In the genomic region with DNA sequence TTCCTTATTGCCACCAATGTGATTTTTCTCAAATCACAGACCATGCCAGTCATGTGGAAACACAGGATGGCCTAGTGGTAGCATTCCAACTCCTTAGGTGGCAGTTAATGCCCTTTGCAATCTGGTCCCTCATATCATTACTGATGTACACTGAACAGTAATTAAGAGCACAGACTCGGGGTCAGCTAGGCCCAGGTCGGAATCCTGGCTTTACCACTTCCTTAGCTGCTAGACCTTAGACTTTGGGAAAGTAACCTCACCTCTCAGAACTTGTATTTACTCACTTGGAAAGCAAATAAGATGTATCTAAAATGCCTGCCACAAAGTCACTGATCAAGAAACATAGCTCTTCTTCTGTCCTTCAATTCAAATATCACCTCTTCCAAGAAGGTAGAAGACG, we compare ENCODE assay signal across 15 cellular contexts.
"Had no signal": no experiment of that assay in that cellular context is flagged by ENCODE, and none has a peak within 500 bp of the region (broad histone marks: within the 10 kb centered on the region; RNA-seq: fewer than 3 reads in every experiment).

No MANE protein-coding gene starts in this region.

- H3K27ac ChIP-seq: foreskin keratinocyte, ovary, vagina had no signal

- ATAC-seq: activated CD8-positive, alpha-beta memory T cell treated with anti-CD3 and anti-CD28 coated beads, Interleukin-2, amount 10 ng/mL, durations not matched to agents 7 days and 5 days; foreskin keratinocyte; stimulated activated memory B cell treated with anti-CD40 and anti-IgM and Interleukin-4, amounts not matched to agents 10 μg/mL and 1 μg/mL and 100 μg/mL, for 72 hours; T-cell had no signal

- H3K36me3 ChIP-seq: ovary, vagina had no signal

- H3K4me1 ChIP-seq: vagina had no signal

- H3K9me3 Mint-ChIP-seq: activated CD4-positive, alpha-beta memory T cell treated with anti-CD3 and anti-CD28 coated beads for 36 hours; mesothelial cell of epicardium; stimulated activated memory B cell treated with anti-CD40 and anti-IgM and Interleukin-4, amounts not matched to agents 10 μg/mL and 1 μg/mL and 100 μg/mL, for 72 hours; T-cell had no signal

- H3K27ac Mint-ChIP-seq: activated CD4-positive, alpha-beta memory T cell treated with anti-CD3 and anti-CD28 coated beads for 36 hours; activated CD8-positive, alpha-beta memory T cell treated with anti-CD3 and anti-CD28 coated beads, Interleukin-2, amount 10 ng/mL, durations not matched to agents 7 days and 5 days; mesothelial cell of epicardium; stimulated activated memory B cell treated with anti-CD40 and anti-IgM and Interleukin-4, amounts not matched to agents 10 μg/mL and 1 μg/mL and 100 μg/mL, for 72 hours had no signal

- DNase-seq: activated CD4-positive, alpha-beta memory T cell treated with anti-CD3 and anti-CD28 coated beads for 36 hours; activated CD8-positive, alpha-beta memory T cell treated with anti-CD3 and anti-CD28 coated beads, Interleukin-2, amount 10 ng/mL, durations not matched to agents 7 days and 5 days; activated naive CD4-positive, alpha-beta T cell treated with anti-CD3 and anti-CD28 coated beads, Interleukin-2, amount 50 U/mL, for 16 hours; activated T-cell treated with anti-CD3 and anti-CD28 coated beads, Interleukin-2, amount 50 U/mL, for 1 hour; cortex of kidney; effector CD8-positive, alpha-beta T cell; foreskin keratinocyte; glutamatergic neuron; hypothalamus; ovary; T-cell; T-helper 9 cell had no signal

- H3K4me3 ChIP-seq: ovary, vagina had no signal

- H3K27me3 ChIP-seq: foreskin keratinocyte, ovary, vagina had no signal

- H3K9me3 ChIP-seq: ovary, vagina had no signal

- H3K27me3 Mint-ChIP-seq: activated CD4-positive, alpha-beta memory T cell treated with anti-CD3 and anti-CD28 coated beads for 36 hours; activated CD8-positive, alpha-beta memory T cell treated with anti-CD3 and anti-CD28 coated beads, Interleukin-2, amount 10 ng/mL, durations not matched to agents 7 days and 5 days; stimulated activated memory B cell treated with anti-CD40 and anti-IgM and Interleukin-4, amounts not matched to agents 10 μg/mL and 1 μg/mL and 100 μg/mL, for 72 hours; T-cell had no signal

- H3K4me3 Mint-ChIP-seq: activated CD4-positive, alpha-beta memory T cell treated with anti-CD3 and anti-CD28 coated beads for 36 hours; activated CD8-positive, alpha-beta memory T cell treated with anti-CD3 and anti-CD28 coated beads, Interleukin-2, amount 10 ng/mL, durations not matched to agents 7 days and 5 days; mesothelial cell of epicardium; stimulated activated memory B cell treated with anti-CD40 and anti-IgM and Interleukin-4, amounts not matched to agents 10 μg/mL and 1 μg/mL and 100 μg/mL, for 72 hours; T-cell had no signal
